23 cellular contexts compared by ENCODE assay signal in the genomic region with DNA sequence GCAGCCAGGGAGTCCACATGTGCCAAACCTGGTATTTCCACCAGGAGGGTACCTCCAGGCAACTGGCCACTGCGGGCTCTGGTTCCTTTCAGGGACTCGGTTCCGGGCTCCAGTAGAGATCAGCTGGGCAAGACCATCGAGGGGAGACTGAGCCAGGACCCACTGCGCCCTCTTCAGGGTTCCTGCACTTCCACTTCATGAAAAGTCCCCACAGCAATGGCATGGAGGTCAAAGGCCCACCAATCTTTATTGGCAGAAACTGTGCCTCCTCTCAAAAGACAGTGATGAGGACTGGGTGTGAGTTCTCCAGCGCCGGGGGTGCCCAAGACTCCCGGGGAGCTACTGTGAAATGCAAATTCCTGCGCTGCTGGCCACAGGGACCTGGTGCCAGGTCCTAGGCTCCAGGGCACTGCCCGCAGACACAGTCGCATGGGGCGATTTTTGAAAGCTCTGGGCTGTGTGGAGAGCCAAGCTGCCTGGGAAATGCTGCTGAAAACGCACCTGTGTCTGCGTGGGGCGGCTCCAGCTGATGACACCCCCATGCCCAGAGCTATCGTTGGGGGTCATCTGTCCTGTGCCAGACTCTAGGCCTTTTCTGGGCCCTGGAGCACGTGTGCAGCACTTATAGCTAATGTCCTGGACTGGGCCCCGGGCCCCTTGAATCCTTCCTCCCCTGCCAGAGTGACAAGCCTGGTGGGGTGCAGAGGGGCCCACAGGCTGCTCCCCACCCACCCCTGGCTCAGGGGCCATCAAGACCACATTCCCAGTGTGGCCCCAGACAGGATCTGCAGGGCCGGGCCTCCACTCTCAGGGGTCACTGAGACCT.
"Had no signal": no experiment of that assay in that cellular context is flagged by ENCODE, and none has a peak within 500 bp of the region (broad histone marks: within the 10 kb centered on the region; RNA-seq: fewer than 3 reads in every experiment).

No MANE protein-coding gene starts in this region.

- H3K9me3 ChIP-seq: thyroid gland, upper lobe of right lung had no signal

- H3K27me3 Mint-ChIP-seq: activated B cell treated with CpG ODN at 0.5 μM for 24 hours; activated CD4-positive, alpha-beta memory T cell treated with anti-CD3 and anti-CD28 coated beads for 36 hours; activated CD4-positive, alpha-beta T cell treated with anti-CD3 and anti-CD28 coated beads for 36 hours; brain; memory B cell; stimulated activated naive CD8-positive, alpha-beta T cell treated with anti-CD3 and anti-CD28 coated beads, Interleukin-15, Interleukin-2, amounts not matched to agents 100 ng/mL and 50 ng/mL, for 24 hours had no signal

- H3K79me2 ChIP-seq: hepatocyte had no signal

- H3K9me3 Mint-ChIP-seq: activated B cell treated with CpG ODN at 0.5 μM for 24 hours; activated CD4-positive, alpha-beta memory T cell treated with anti-CD3 and anti-CD28 coated beads for 36 hours; activated naive CD4-positive, alpha-beta T cell treated with anti-CD3 and anti-CD28 coated beads, Interleukin-2, amount 10 ng/mL, durations not matched to agents 7 days and 5 days; brain; immature natural killer cell; memory B cell; nephron progenitor cell; stimulated activated naive CD8-positive, alpha-beta T cell treated with anti-CD3 and anti-CD28 coated beads, Interleukin-15, Interleukin-2, amounts not matched to agents 100 ng/mL and 50 ng/mL, for 24 hours; T-helper 1 cell treated with Interleukin-12 subunit alpha and Interleukin-12 subunit beta and Interleukin-4 antibody, amounts not matched to agents 30 μg/mL and 1 μg/mL, for 36 hours had no signal

- ATAC-seq: activated CD4-positive, alpha-beta T cell treated with anti-CD3 and anti-CD28 coated beads for 36 hours; upper lobe of right lung had no signal

- H3K27ac Mint-ChIP-seq: activated B cell treated with CpG ODN at 0.5 μM for 24 hours; activated CD4-positive, alpha-beta memory T cell treated with anti-CD3 and anti-CD28 coated beads for 36 hours; activated CD4-positive, alpha-beta T cell treated with anti-CD3 and anti-CD28 coated beads for 36 hours; immature natural killer cell; memory B cell; nephron progenitor cell; stimulated activated naive CD8-positive, alpha-beta T cell treated with anti-CD3 and anti-CD28 coated beads, Interleukin-15, Interleukin-2, amounts not matched to agents 100 ng/mL and 50 ng/mL, for 24 hours; T-helper 1 cell treated with Interleukin-12 subunit alpha and Interleukin-12 subunit beta and Interleukin-4 antibody, amounts not matched to agents 30 μg/mL and 1 μg/mL, for 36 hours had no signal

- H3K4me1 Mint-ChIP-seq: activated B cell treated with CpG ODN at 0.5 μM for 24 hours; activated CD4-positive, alpha-beta T cell treated with anti-CD3 and anti-CD28 coated beads for 36 hours; activated naive CD4-positive, alpha-beta T cell treated with anti-CD3 and anti-CD28 coated beads, Interleukin-2, amount 10 ng/mL, durations not matched to agents 7 days and 5 days; memory B cell had no signal

- H2AFZ ChIP-seq: hepatocyte had no signal

- H3K4me1 ChIP-seq: thyroid gland, upper lobe of right lung had no signal

- H3K4me3 Mint-ChIP-seq: activated B cell treated with CpG ODN at 0.5 μM for 24 hours; activated CD4-positive, alpha-beta memory T cell treated with anti-CD3 and anti-CD28 coated beads for 36 hours; activated CD4-positive, alpha-beta T cell treated with anti-CD3 and anti-CD28 coated beads for 36 hours; activated naive CD4-positive, alpha-beta T cell treated with anti-CD3 and anti-CD28 coated beads, Interleukin-2, amount 10 ng/mL, durations not matched to agents 7 days and 5 days; brain; immature natural killer cell; memory B cell; nephron progenitor cell; stimulated activated naive CD8-positive, alpha-beta T cell treated with anti-CD3 and anti-CD28 coated beads, Interleukin-15, Interleukin-2, amounts not matched to agents 100 ng/mL and 50 ng/mL, for 24 hours; T-helper 1 cell treated with Interleukin-12 subunit alpha and Interleukin-12 subunit beta and Interleukin-4 antibody, amounts not matched to agents 30 μg/mL and 1 μg/mL, for 36 hours had no signal

- H3K27ac ChIP-seq: hepatocyte, thyroid gland, upper lobe of right lung had no signal

- H3K36me3 ChIP-seq: thyroid gland, upper lobe of right lung had no signal

- H3K27me3 ChIP-seq: thyroid gland, upper lobe of right lung had no signal

- DNase-seq: activated B cell treated with CpG ODN at 0.5 μM for 24 hours; activated CD4-positive, alpha-beta memory T cell treated with anti-CD3 and anti-CD28 coated beads for 36 hours; activated CD4-positive, alpha-beta T cell treated with anti-CD3 and anti-CD28 coated beads for 36 hours; activated naive CD4-positive, alpha-beta T cell treated with anti-CD3 and anti-CD28 coated beads, Interleukin-2, amount 10 ng/mL, durations not matched to agents 7 days and 5 days; activated T-cell treated with anti-CD3 and anti-CD28 coated beads, Interleukin-2, amount 50 U/mL, for 48 hours; caudate nucleus; dermis blood vessel endothelial cell; effector CD8-positive, alpha-beta T cell; erythroblast; immature natural killer cell; kidney glomerular epithelial cell; nephron progenitor cell; stimulated activated CD4-positive, alpha-beta T cell treated with anti-CD3 and anti-CD28 coated beads, Interleukin-12 subunit alpha, Interleukin-12 subunit beta, amount 100 ng/mL, for 4 hours; stimulated activated CD4-positive, alpha-beta T cell treated with anti-CD3 and anti-CD28 coated beads, Interleukin-1b, Interleukin-23, amount 100 ng/mL, for 48 hours; substantia nigra; T1000; thyroid gland; upper lobe of right lung had no signal

- H3K4me2 ChIP-seq: hepatocyte had no signal

- H3K36me3 Mint-ChIP-seq: activated CD4-positive, alpha-beta memory T cell treated with anti-CD3 and anti-CD28 coated beads for 36 hours; activated naive CD4-positive, alpha-beta T cell treated with anti-CD3 and anti-CD28 coated beads, Interleukin-2, amount 10 ng/mL, durations not matched to agents 7 days and 5 days; brain; immature natural killer cell; memory B cell had no signal

- H3K4me3 ChIP-seq: hepatocyte, thyroid gland, upper lobe of right lung had no signal
